1 cellular context compared by ENCODE assay signal in genomic region chr20:43515628-43516027, GRCh38.
TF ChIP-seq lines count a peak whose summit lies in the region.

No MANE protein-coding gene starts in this region.

TF ChIP-seq in K562, 482 proteins besides CTCF, POLR2A, EP300 and RAD21 (continues in another document):
- no peak for TF ChIP-seq GTF2B (IDR thresholded peaks at IDR 0.05; ENCODE audit: extremely low read depth, insufficient read length)
- no peak for TF ChIP-seq REST (CRISPR knock-in tag; IDR thresholded peaks at IDR 0.05; ENCODE audit: low read depth)
- TF ChIP-seq RAD51 (IDR thresholded peaks at IDR 0.05; ENCODE audit: borderline replicate concordance, low read depth): no peak
- no peak for TF ChIP-seq MEF2A (IDR thresholded peaks at IDR 0.05; ENCODE audit: control insufficient read depth, low read depth, low read length)
- TF ChIP-seq TBP (optimal IDR thresholded peaks at IDR 0.05; ENCODE audit: low read depth, low read length): peak; percentile 14
- no peak for TF ChIP-seq NFIC (IDR thresholded peaks at IDR 0.05)
- peak; percentile 41 for TF ChIP-seq TCF3 (CRISPR knock-in tag; IDR thresholded peaks at IDR 0.05)
- TF ChIP-seq JUND (IDR thresholded peaks at IDR 0.05; ENCODE audit: borderline replicate concordance, low read depth, low read length): no peak
- no peak for TF ChIP-seq JUND (tag; IDR thresholded peaks at IDR 0.05; ENCODE audit: borderline replicate concordance, low read depth, low read length)
- TF ChIP-seq HDAC2 (IDR thresholded peaks at IDR 0.05): no peak
- no peak for TF ChIP-seq NELFE (IDR thresholded peaks at IDR 0.05; ENCODE audit: insufficient read depth, insufficient read length)
- TF ChIP-seq BRD9 (IDR thresholded peaks at IDR 0.05; ENCODE audit: low read depth, partially characterized antibody): no peak
- no peak for TF ChIP-seq ZFPM2 (CRISPR knock-in tag; IDR thresholded peaks at IDR 0.05)
- no peak for TF ChIP-seq MECOM (CRISPR knock-in tag; IDR thresholded peaks at IDR 0.05)
- TF ChIP-seq E2F6 (IDR thresholded peaks at IDR 0.05; ENCODE audit: borderline replicate concordance in 1 of 2, extremely low read depth in 1 of 2, insufficient read depth in 1 of 2, insufficient read length in 1 of 2, low read depth in 1 of 2, low read length in 1 of 2, poor library complexity in 1 of 2, severe bottlenecking in 1 of 2): peak in 1 of 2 experiments; percentile 19
- no peak for TF ChIP-seq JUN (IDR thresholded peaks at IDR 0.05; ENCODE audit: borderline replicate concordance, low read depth, low read length)
- TF ChIP-seq JUN (CRISPR knock-in tag; IDR thresholded peaks at IDR 0.05; ENCODE audit: borderline replicate concordance): no peak
- TF ChIP-seq PHF20 (IDR thresholded peaks at IDR 0.05; ENCODE audit: partially characterized antibody): no peak
- TF ChIP-seq SRSF3 (IDR thresholded peaks at IDR 0.05; ENCODE audit: insufficient read depth, low read length): no peak
- no peak for TF ChIP-seq BCLAF1 (IDR thresholded peaks at IDR 0.05; ENCODE audit: borderline replicate concordance in 1 of 2, control insufficient read depth in 1 of 2, low read depth in 2 of 2, low read length in 1 of 2)
- TF ChIP-seq SIN3A (IDR thresholded peaks at IDR 0.05; ENCODE audit: borderline replicate concordance in 2 of 2, control insufficient read depth in 1 of 2, low read depth in 2 of 2, low read length in 2 of 2): peak in 1 of 2 experiments; percentile 23; a peak in 1 of 4 replicates
- TF ChIP-seq ZBTB33 (CRISPR knock-in tag; IDR thresholded peaks at IDR 0.05): no peak
- TF ChIP-seq ZNF197 (CRISPR knock-in tag; IDR thresholded peaks at IDR 0.05; ENCODE audit: low read depth): no peak
- TF ChIP-seq NRF1 (conservative IDR thresholded peaks at IDR 0.05 in 1 of 2, IDR thresholded peaks at IDR 0.05 in 1 of 2): peak in 1 of 2 experiments; percentile 41; a peak in 1 of 4 replicates
- no peak for TF ChIP-seq CHCHD3 (CRISPR knock-in tag; IDR thresholded peaks at IDR 0.05)
- TF ChIP-seq BHLHE40 (IDR thresholded peaks at IDR 0.05; ENCODE audit: low read length): 0 out of 2 replicates have a peak, but pooled peaks have one; percentile 17
- TF ChIP-seq PRDM10 (IDR thresholded peaks at IDR 0.05; ENCODE audit: partially characterized antibody): no peak
- no peak for TF ChIP-seq MAFF (IDR thresholded peaks at IDR 0.05; ENCODE audit: low read length)
- no peak for TF ChIP-seq XRCC4 (IDR thresholded peaks at IDR 0.05; ENCODE audit: extremely low read depth, insufficient read depth, insufficient read length)
- TF ChIP-seq ARID4B (CRISPR knock-in tag; IDR thresholded peaks at IDR 0.05): no peak
- TF ChIP-seq PATZ1 (CRISPR knock-in tag; IDR thresholded peaks at IDR 0.05; ENCODE audit: borderline replicate concordance): no peak
- TF ChIP-seq POLR2G (IDR thresholded peaks at IDR 0.05; ENCODE audit: low read depth, low read length): no peak
- no peak for TF ChIP-seq PKNOX1 (IDR thresholded peaks at IDR 0.05)
- peak; percentile 52 for TF ChIP-seq CBFA2T3 (IDR thresholded peaks at IDR 0.05)
- TF ChIP-seq YY1 (IDR thresholded peaks at IDR 0.05; ENCODE audit: borderline replicate concordance in 1 of 3, control insufficient read depth in 1 of 3, extremely low read depth in 1 of 3, insufficient read depth in 3 of 3, insufficient read length in 1 of 3, insufficient replicate concordance in 2 of 3, low read depth in 1 of 3, low read length in 2 of 3): peak in 1 of 3 experiments; percentile 10
